ENCODE assay signal across 1 cellular context in the genomic region with DNA sequence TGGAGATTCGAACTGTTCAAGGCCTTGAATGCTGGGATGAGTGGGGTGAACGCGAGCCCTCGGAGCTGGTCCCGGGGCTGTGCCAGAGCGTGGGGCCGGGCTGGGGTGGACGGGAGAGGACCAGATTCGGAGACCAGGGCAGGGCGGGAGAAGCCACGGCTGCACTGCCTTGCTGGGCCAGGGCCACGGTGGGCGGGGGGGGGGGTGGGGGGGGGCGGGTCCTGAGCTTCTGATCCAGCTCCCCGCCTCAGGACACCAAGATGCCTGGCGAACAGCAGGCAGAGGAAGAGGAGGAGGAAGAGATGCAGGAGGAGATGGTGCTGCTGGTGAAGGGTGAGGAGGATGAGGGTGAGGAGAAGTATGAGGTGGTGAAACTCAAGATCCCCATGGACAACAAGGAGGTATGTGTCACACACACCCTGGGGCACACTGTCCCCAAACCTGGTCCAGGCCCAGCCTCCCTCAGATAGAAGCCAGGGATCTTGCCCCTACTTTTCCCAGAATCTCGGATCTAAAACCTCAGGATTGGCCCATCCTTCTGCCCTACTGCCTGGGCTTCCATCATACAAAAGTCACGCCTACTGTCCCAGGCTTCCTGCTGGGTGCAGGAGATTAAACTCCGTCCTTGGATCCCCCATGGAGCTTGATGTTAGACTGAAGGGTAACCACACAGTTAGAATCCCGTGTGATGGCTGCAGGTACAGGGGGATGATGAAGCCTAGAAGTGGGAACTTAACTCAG.
TF ChIP-seq lines count a peak whose summit lies in the region.

No MANE protein-coding gene starts in this region.

TF ChIP-seq in A549, 52 proteins besides CTCF, POLR2A, EP300 and RAD21:
- TF ChIP-seq FOXS1 (CRISPR knock-in tag; IDR thresholded peaks at IDR 0.05) = no peak
- TF ChIP-seq GATA3 (IDR thresholded peaks at IDR 0.05; ENCODE audit: borderline replicate concordance) = no peak
- TF ChIP-seq, protein P1, sequence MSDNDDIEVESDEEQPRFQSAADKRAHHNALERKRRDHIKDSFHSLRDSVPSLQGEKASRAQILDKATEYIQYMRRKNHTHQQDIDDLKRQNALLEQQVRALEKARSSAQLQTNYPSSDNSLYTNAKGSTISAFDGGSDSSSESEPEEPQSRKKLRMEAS (IDR thresholded peaks at IDR 0.05) = no peak
- TF ChIP-seq ZNF302 (CRISPR knock-in tag; IDR thresholded peaks at IDR 0.05) = no peak
- no peak for TF ChIP-seq EHMT2 (IDR thresholded peaks at IDR 0.05; ENCODE audit: low read depth)
- TF ChIP-seq TP53 (CRISPR knock-in tag; IDR thresholded peaks at IDR 0.05) = no peak
- no peak for TF ChIP-seq TFCP2L1 (CRISPR knock-in tag; IDR thresholded peaks at IDR 0.05)
- TF ChIP-seq, protein P2, sequence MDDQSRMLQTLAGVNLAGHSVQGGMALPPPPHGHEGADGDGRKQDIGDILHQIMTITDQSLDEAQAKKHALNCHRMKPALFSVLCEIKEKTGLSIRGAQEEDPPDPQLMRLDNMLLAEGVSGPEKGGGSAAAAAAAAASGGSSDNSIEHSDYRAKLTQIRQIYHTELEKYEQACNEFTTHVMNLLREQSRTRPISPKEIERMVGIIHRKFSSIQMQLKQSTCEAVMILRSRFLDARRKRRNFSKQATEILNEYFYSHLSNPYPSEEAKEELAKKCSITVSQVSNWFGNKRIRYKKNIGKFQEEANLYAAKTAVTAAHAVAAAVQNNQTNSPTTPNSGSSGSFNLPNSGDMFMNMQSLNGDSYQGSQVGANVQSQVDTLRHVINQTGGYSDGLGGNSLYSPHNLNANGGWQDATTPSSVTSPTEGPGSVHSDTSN (IDR thresholded peaks at IDR 0.05) = no peak
- no peak for TF ChIP-seq MAZ (IDR thresholded peaks at IDR 0.05; ENCODE audit: borderline replicate concordance, low read depth, low read length)
- no peak for TF ChIP-seq ZFP36 (IDR thresholded peaks at IDR 0.05; ENCODE audit: borderline replicate concordance, partially characterized antibody)
- TF ChIP-seq HOXB13 (CRISPR knock-in tag; IDR thresholded peaks at IDR 0.05; ENCODE audit: low read depth) = no peak
- TF ChIP-seq MYC (IDR thresholded peaks at IDR 0.05; ENCODE audit: borderline replicate concordance, low read length) = no peak
- TF ChIP-seq, protein P3, sequence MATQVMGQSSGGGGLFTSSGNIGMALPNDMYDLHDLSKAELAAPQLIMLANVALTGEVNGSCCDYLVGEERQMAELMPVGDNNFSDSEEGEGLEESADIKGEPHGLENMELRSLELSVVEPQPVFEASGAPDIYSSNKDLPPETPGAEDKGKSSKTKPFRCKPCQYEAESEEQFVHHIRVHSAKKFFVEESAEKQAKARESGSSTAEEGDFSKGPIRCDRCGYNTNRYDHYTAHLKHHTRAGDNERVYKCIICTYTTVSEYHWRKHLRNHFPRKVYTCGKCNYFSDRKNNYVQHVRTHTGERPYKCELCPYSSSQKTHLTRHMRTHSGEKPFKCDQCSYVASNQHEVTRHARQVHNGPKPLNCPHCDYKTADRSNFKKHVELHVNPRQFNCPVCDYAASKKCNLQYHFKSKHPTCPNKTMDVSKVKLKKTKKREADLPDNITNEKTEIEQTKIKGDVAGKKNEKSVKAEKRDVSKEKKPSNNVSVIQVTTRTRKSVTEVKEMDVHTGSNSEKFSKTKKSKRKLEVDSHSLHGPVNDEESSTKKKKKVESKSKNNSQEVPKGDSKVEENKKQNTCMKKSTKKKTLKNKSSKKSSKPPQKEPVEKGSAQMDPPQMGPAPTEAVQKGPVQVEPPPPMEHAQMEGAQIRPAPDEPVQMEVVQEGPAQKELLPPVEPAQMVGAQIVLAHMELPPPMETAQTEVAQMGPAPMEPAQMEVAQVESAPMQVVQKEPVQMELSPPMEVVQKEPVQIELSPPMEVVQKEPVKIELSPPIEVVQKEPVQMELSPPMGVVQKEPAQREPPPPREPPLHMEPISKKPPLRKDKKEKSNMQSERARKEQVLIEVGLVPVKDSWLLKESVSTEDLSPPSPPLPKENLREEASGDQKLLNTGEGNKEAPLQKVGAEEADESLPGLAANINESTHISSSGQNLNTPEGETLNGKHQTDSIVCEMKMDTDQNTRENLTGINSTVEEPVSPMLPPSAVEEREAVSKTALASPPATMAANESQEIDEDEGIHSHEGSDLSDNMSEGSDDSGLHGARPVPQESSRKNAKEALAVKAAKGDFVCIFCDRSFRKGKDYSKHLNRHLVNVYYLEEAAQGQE (IDR thresholded peaks at IDR 0.05) = no peak
- no peak for TF ChIP-seq SMC3 (IDR thresholded peaks at IDR 0.05)
